Comparison of ENCODE assay signal across 18 cellular contexts in genomic region chr4:7945709-7946380, GRCh38.
"Had no signal": no experiment of that assay in that cellular context is flagged by ENCODE, and none has a peak within 500 bp of the region (broad histone marks: within the 10 kb centered on the region; RNA-seq: fewer than 3 reads in every experiment).

No MANE protein-coding gene starts in this region.

- H3K27ac ChIP-seq: dorsolateral prefrontal cortex, gastroesophageal sphincter, heart right ventricle, left ventricle myocardium inferior, neutrophil, tibial artery, VCaP had no signal

- H3K27ac Mint-ChIP-seq: activated naive CD4-positive, alpha-beta T cell treated with anti-CD3 and anti-CD28 coated beads, Interleukin-2, amount 50 U/mL, for 24 hours; activated T-cell treated with anti-CD3 and anti-CD28 coated beads, Interleukin-2, amount 50 U/mL, for 72 hours; T-helper 1 cell treated with Interleukin-12 subunit alpha and Interleukin-12 subunit beta and Interleukin-4 antibody, amounts not matched to agents 30 μg/mL and 1 μg/mL, for 36 hours had no signal

- H3K4me3 ChIP-seq: dorsolateral prefrontal cortex, gastroesophageal sphincter, heart right ventricle, left ventricle myocardium inferior, pancreas, tibial artery had no signal

- ATAC-seq: activated T-cell treated with anti-CD3 and anti-CD28 coated beads, Interleukin-2, amount 50 U/mL, for 72 hours; gastroesophageal sphincter; sciatic nerve had no signal

- H3K4me3 Mint-ChIP-seq: activated naive CD4-positive, alpha-beta T cell treated with anti-CD3 and anti-CD28 coated beads, Interleukin-2, amount 50 U/mL, for 24 hours; activated T-cell treated with anti-CD3 and anti-CD28 coated beads, Interleukin-2, amount 50 U/mL, for 72 hours; T-helper 1 cell treated with Interleukin-12 subunit alpha and Interleukin-12 subunit beta and Interleukin-4 antibody, amounts not matched to agents 30 μg/mL and 1 μg/mL, for 36 hours had no signal

- H3K9me3 Mint-ChIP-seq: activated naive CD4-positive, alpha-beta T cell treated with anti-CD3 and anti-CD28 coated beads, Interleukin-2, amount 50 U/mL, for 24 hours; activated T-cell treated with anti-CD3 and anti-CD28 coated beads, Interleukin-2, amount 50 U/mL, for 72 hours had no signal

- H3K36me3 ChIP-seq: gastroesophageal sphincter, heart right ventricle, left ventricle myocardium inferior, neutrophil, pancreas, tibial artery had no signal

- H3K36me3 Mint-ChIP-seq: activated naive CD4-positive, alpha-beta T cell treated with anti-CD3 and anti-CD28 coated beads, Interleukin-2, amount 50 U/mL, for 24 hours had no signal

- H3K27me3 ChIP-seq: dorsolateral prefrontal cortex, gastroesophageal sphincter, pancreas, tibial artery had no signal

- H3K9me3 ChIP-seq: gastroesophageal sphincter, heart right ventricle, left ventricle myocardium inferior, neutrophil, pancreas, tibial artery had no signal

- DNase-seq: activated CD4-positive, CD25-positive, alpha-beta regulatory T cell treated with anti-CD3 and anti-CD28 coated beads, Interleukin-2, amount 50 U/mL, for 72 hours; activated CD8-positive, alpha-beta memory T cell treated with anti-CD3 and anti-CD28 coated beads for 24 hours; activated effector memory CD4-positive, alpha-beta T cell treated with anti-CD3 and anti-CD28 coated beads, Interleukin-2, amount 50 U/mL, for 16 hours; activated T-cell treated with anti-CD3 and anti-CD28 coated beads, Interleukin-2, amount 50 U/mL, for 72 hours; amniotic stem cell; dorsolateral prefrontal cortex; heart right ventricle; left ventricle myocardium inferior; mammary epithelial cell; pancreas; stimulated activated naive CD4-positive, alpha-beta T cell treated with Interleukin-2 at 50 U/mL for 16 hours; tibial artery had no signal

- H3K4me1 ChIP-seq: heart right ventricle, pancreas had no signal
